In genomic region chr12:120538281-120539156, GRCh38 we compare ENCODE assay signal across 8 cellular contexts. TPM values are rescaled to one million over a fixed set of nuclear protein-coding genes. Genes with fewer than 3 reads are reported as not detected.
DNase-seq lines count a peak whose midpoint lies in the region; ATAC-seq and TF ChIP-seq lines count a peak whose summit lies in the region.

No MANE protein-coding gene starts in this region.

- ATAC-seq in GM19467 (IDR thresholded peaks at IDR 0.05; ENCODE audit: unreplicated experiment) = no peak

- peaks cover 52% of the 10 kb centered on the region for H3K4me1 Mint-ChIP-seq in activated naive CD8-positive, alpha-beta T cell treated with anti-CD3 and anti-CD28 coated beads for 36 hours

- H3K9me3 Mint-ChIP-seq in activated naive CD8-positive, alpha-beta T cell treated with anti-CD3 and anti-CD28 coated beads for 36 hours = no peaks in the 10 kb centered on the region

- DNase-seq in A172 (ENCODE audit: low spot score) (peak; percentile 77), HL-60 (ENCODE audit: low read depth in 1 of 2, low spot score in 1 of 2) (peak in 1 of 2 experiments; percentile 44), right atrium auricular region (ENCODE audit: low spot score) (no peak), spleen (peak; percentile 82), medulla oblongata (ENCODE audit: extremely low spot score) (no peak), NCI-H510A (lab: John Stamatoyannopoulos, UW) (no peak)
- no peak for DNase-seq in activated naive CD8-positive, alpha-beta T cell treated with anti-CD3 and anti-CD28 coated beads for 36 hours

- no peak for TF ChIP-seq CTCF in HL-60 (IDR thresholded peaks at IDR 0.05; ENCODE audit: insufficient read depth, low read length)
- no peak for TF ChIP-seq CTCF in right atrium auricular region (IDR thresholded peaks at IDR 0.05)
- TF ChIP-seq CTCF in spleen (IDR thresholded peaks at IDR 0.05 in 8 of 11, conservative IDR thresholded peaks at IDR 0.05 in 3 of 11) = no peak

- TF ChIP-seq POLR2A in spleen (IDR thresholded peaks at IDR 0.05) = no peak

- peak overlapping the region; percentile 58 for H3K27ac Mint-ChIP-seq in activated naive CD8-positive, alpha-beta T cell treated with anti-CD3 and anti-CD28 coated beads for 36 hours

- WGBS in spleen, 5 donors = 13 to 26% (median 19%) methylated on average over 6 of the region's 6 CpGs

- H3K4me3 ChIP-seq in HL-60 (replicated peaks; ENCODE audit: insufficient read depth, low read length) (no peak overlapping the region), right atrium auricular region (peak overlapping the region; percentile 29 to 97), spleen (peak overlapping the region in 7 of 8 donors; percentile 9 to 97 (median 89))

- intact Hi-C loops in spleen (cut with DNase I; ENCODE audit: low total_unique reads) = no loop called here

- H3K27me3 ChIP-seq in HL-60 (ENCODE audit: insufficient read depth, poor library complexity, severe bottlenecking) (no peaks in the 10 kb centered on the region), right atrium auricular region (no peaks in the 10 kb centered on the region), spleen (replicated peaks in 1 of 7) (no peaks in the 10 kb centered on the region)

- peaks cover 5% of the 10 kb centered on the region for H3K36me3 ChIP-seq in right atrium auricular region
- H3K36me3 ChIP-seq in spleen = peaks cover 0 to 55% (median 0%) of the 10 kb centered on the region in 6 donors

- H3K27ac ChIP-seq in HL-60 (replicated peaks) (peak overlapping the region; percentile 73), right atrium auricular region (peak overlapping the region; percentile 95 to 98), spleen (peak overlapping the region; percentile 69 to 99 (median 96))

- H3K9me3 ChIP-seq in right atrium auricular region = no peaks in the 10 kb centered on the region
- H3K9me3 ChIP-seq in spleen = no peaks in the 10 kb centered on the region

- H3K27me3 Mint-ChIP-seq in activated naive CD8-positive, alpha-beta T cell treated with anti-CD3 and anti-CD28 coated beads for 36 hours = no peaks in the 10 kb centered on the region

- peaks cover 0 to 84% of the 10 kb centered on the region in 2 donors for H3K4me1 ChIP-seq in right atrium auricular region
- H3K4me1 ChIP-seq in spleen = peaks cover 56 to 93% (median 85%) of the 10 kb centered on the region in 6 donors

- H3K4me3 Mint-ChIP-seq in activated naive CD8-positive, alpha-beta T cell treated with anti-CD3 and anti-CD28 coated beads for 36 hours = peak overlapping the region; percentile 91

- H3K36me3 Mint-ChIP-seq in activated naive CD8-positive, alpha-beta T cell treated with anti-CD3 and anti-CD28 coated beads for 36 hours = peaks cover 47% of the 10 kb centered on the region

RNA-seq across cellular contexts. Expression of gene RNF10, which starts 4.4 kb away (rescaled TPM):
- total RNA-seq in A172 (2014; rRNA removed; shearing (Covaris generic)) = 46.2 and 85.2 TPM in 2 replicates
- 100 to 1,000 TPM; 142 to 164 TPM for total RNA-seq in activated naive CD8-positive, alpha-beta T cell treated with anti-CD3 and anti-CD28 coated beads for 36 hours
- total RNA-seq in right atrium auricular region (100 to 1,000 TPM; 166 to 168 TPM), spleen (100 to 1,000 TPM; 172 to 428 (median 248) TPM)
- 100 to 1,000 TPM; 101 to 134 (median 125) TPM for polyA plus RNA-seq in spleen

RNA-seq across cellular contexts. Expression of gene COQ5, which starts 9.6 kb away (rescaled TPM):
- 30.2 and 39.2 TPM in 2 replicates for total RNA-seq in A172 (2014; rRNA removed; shearing (Covaris generic))
- 10 to 100 TPM; 35.0 to 35.6 TPM for total RNA-seq in activated naive CD8-positive, alpha-beta T cell treated with anti-CD3 and anti-CD28 coated beads for 36 hours
- total RNA-seq in right atrium auricular region (10 to 100 TPM; 21.9 to 34.3 TPM), spleen (10 to 100 TPM; 18.6 to 24.0 (median 20.2) TPM)
- polyA plus RNA-seq in spleen = 10 to 100 TPM; 29.2 to 34.6 (median 32.5) TPM

RNA-seq across cellular contexts. Expression of gene DYNLL1, which starts 42.6 kb away (rescaled TPM):
- total RNA-seq in A172 (2014; rRNA removed; shearing (Covaris generic)) = 570 and 573 TPM in 2 replicates
- total RNA-seq in activated naive CD8-positive, alpha-beta T cell treated with anti-CD3 and anti-CD28 coated beads for 36 hours = 100 to 1,000 TPM; 214 to 226 TPM
- total RNA-seq in right atrium auricular region = 100 to 1,000 TPM; 168 to 178 TPM
- total RNA-seq in spleen = 100 to 1,000 TPM in 6 of 7 donors, 10 to 100 TPM in 1; 84.1 to 220 (median 152) TPM
- 100 to 1,000 TPM; 164 to 338 (median 313) TPM for polyA plus RNA-seq in spleen

RNA-seq across cellular contexts. Expression of gene POP5, which starts 42.7 kb away (rescaled TPM):
- 54.7 and 60.3 TPM in 2 replicates for total RNA-seq in A172 (2014; rRNA removed; shearing (Covaris generic))
- 10 to 100 TPM; 60.0 to 61.9 TPM for total RNA-seq in activated naive CD8-positive, alpha-beta T cell treated with anti-CD3 and anti-CD28 coated beads for 36 hours
- total RNA-seq in right atrium auricular region = 10 to 100 TPM; 21.8 to 33.9 TPM
- 10 to 100 TPM; 28.1 to 54.0 (median 40.1) TPM for total RNA-seq in spleen
- polyA plus RNA-seq in spleen = 10 to 100 TPM; 77.6 to 84.1 (median 78.5) TPM

Comparison
In these comparisons a context has a peak if more than half of its experiments do, and no peak if none do; other contexts are left out.
1. DNase-seq: peak in A172 (single experiment) and spleen (single experiment); none in activated naive CD8-positive, alpha-beta T cell treated with anti-CD3 and anti-CD28 coated beads for 36 hours (single experiment), right atrium auricular region (single experiment), medulla oblongata (single experiment) and NCI-H510A (single experiment).
2. Peak in every context shown above with its lines, with median percentiles within 50 percentile points of each other: H3K27ac ChIP-seq.